11 cellular contexts compared by ENCODE assay signal in the genomic region with DNA sequence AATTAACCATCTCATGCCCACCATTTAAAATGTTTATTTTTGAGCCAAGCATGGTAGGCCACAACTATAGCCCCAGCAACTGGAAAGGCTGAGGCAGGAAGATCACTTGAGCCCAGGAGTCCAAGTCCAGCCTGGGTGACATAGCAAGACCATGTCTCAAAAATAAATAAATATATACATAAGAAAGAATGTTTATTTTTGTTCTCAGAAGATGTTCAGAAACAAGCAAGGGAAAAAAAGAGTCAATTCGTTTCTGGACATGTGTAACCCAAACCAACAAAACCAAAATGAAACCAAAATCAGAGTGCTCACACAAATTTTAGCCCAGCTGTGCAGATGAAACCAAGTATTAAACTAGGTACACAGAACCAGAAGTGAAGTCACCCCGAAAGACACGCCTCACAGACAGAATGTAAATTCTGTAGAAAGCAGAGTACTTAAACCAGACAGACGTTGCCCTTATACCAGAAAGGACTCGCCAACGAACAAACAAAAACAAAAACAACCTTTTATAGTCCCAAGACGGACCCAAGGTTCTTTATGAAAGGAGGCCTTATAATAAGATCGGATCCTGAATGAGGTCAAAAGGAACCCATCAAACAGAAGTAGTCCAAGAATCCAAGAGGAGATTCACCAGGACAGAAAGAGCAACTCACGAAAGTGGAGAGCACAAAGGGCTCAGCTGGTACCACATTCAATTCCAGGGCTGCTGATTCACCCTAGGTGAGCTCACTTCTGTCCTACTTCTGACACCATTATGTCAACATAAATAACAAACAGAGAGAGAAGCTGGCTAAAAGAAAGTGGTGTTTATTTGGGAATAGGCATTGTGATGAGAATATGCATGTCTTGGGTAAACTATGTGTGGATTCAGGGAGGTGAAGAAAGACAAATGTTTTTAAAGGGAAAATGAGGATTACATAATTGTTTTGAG. TPM values are rescaled to one million over a fixed set of nuclear protein-coding genes. Genes with fewer than 3 reads are reported as not detected.
DNase-seq lines count a peak whose midpoint lies in the region; ATAC-seq and TF ChIP-seq lines count a peak whose summit lies in the region.
"Had no signal": no experiment of that assay in that cellular context is flagged by ENCODE, and none has a peak within 500 bp of the region (broad histone marks: within the 10 kb centered on the region; RNA-seq: fewer than 3 reads in every experiment).

No MANE protein-coding gene starts in this region.

- no peak overlapping the region for H2BK5ac ChIP-seq in H9 (ENCODE audit: insufficient read length, low read length)
- no peak overlapping the region for H2BK5ac ChIP-seq in mesenchymal stem cell (ENCODE audit: low read depth, low read length, poor library complexity, severe bottlenecking)
- H2BK5ac ChIP-seq in neuronal stem cell (ENCODE audit: low read length), result no peak overlapping the region

- H2BK15ac ChIP-seq in H9 (ENCODE audit: low read depth, low read length), result no peak overlapping the region
- no peak overlapping the region for H2BK15ac ChIP-seq in mesenchymal stem cell (ENCODE audit: low read depth, poor library complexity, severe bottlenecking)
- H2BK15ac ChIP-seq in neuronal stem cell (ENCODE audit: low read length), result no peak overlapping the region

- H3K14ac ChIP-seq in H9 (ENCODE audit: insufficient read depth, low read length), result no peak overlapping the region
- no peak overlapping the region for H3K14ac ChIP-seq in mesenchymal stem cell (ENCODE audit: low read length in 2 of 2)
- no peak overlapping the region for H3K14ac ChIP-seq in neuronal stem cell (ENCODE audit: low read length)

- H3K4me1 Mint-ChIP-seq in H9, result peaks cover 21 to 25% of the 10 kb centered on the region in 2 experiments

- no peak overlapping the region for H2BK20ac ChIP-seq in H9 (ENCODE audit: low read depth, low read length, poor library complexity, severe bottlenecking)

- H3K36me3 ChIP-seq in mesenchymal stem cell (ENCODE audit: control insufficient read depth in 1 of 2, insufficient read depth in 2 of 2, low read depth in 1 of 2, low read length in 2 of 2) (no peaks in the 10 kb centered on the region), neuronal stem cell (replicated peaks in 1 of 2; ENCODE audit: control insufficient read depth in 2 of 2, insufficient read depth in 2 of 2, low read length in 2 of 2) (no peaks in the 10 kb centered on the region), HAP-1 (replicated peaks) (no peaks in the 10 kb centered on the region)

- no peak overlapping the region for H2BK12ac ChIP-seq in H9 (ENCODE audit: insufficient read length, low read depth, low read length)
- H2BK12ac ChIP-seq in mesenchymal stem cell (ENCODE audit: low read length in 2 of 2), result no peak overlapping the region
- H2BK12ac ChIP-seq in neuronal stem cell (ENCODE audit: low read length), result no peak overlapping the region

- no peak overlapping the region for H3K23ac ChIP-seq in H9 (ENCODE audit: insufficient read length, low read depth, low read length)
- no peak overlapping the region for H3K23ac ChIP-seq in mesenchymal stem cell (ENCODE audit: low read length in 2 of 2)
- no peak overlapping the region for H3K23ac ChIP-seq in neuronal stem cell (ENCODE audit: low read depth, low read length, poor library complexity)

- H2BK120ac ChIP-seq in H9 (ENCODE audit: low read depth, low read length, poor library complexity, severe bottlenecking) (no peak overlapping the region), mesenchymal stem cell (ENCODE audit: low read depth, low read length) (no peak overlapping the region), neuronal stem cell (ENCODE audit: low read depth, low read length) (no peak overlapping the region)

- H4K91ac ChIP-seq in H9 (ENCODE audit: insufficient read length, low read depth, low read length) (no peak overlapping the region), mesenchymal stem cell (ENCODE audit: low read length) (no peak overlapping the region), neuronal stem cell (ENCODE audit: low read depth, low read length, poor library complexity) (no peak overlapping the region)

- H3K27me3 Mint-ChIP-seq in H9 (ENCODE audit: low read depth), result no peaks in the 10 kb centered on the region

- H2AK5ac ChIP-seq in H9 (ENCODE audit: insufficient read length, low read length) (no peak overlapping the region), mesenchymal stem cell (ENCODE audit: low read length, severe bottlenecking) (no peak overlapping the region), neuronal stem cell (ENCODE audit: low read depth, low read length) (no peak overlapping the region)

- no peak overlapping the region for H3K56ac ChIP-seq in H9 (ENCODE audit: insufficient read length, low read depth, low read length)

- H3K27ac ChIP-seq in H9 (ENCODE audit: insufficient read length, low read depth, low read length) (no peak overlapping the region), mesenchymal stem cell (ENCODE audit: low read length, poor library complexity, severe bottlenecking) (no peak overlapping the region), neuronal stem cell (replicated peaks; ENCODE audit: low read length) (no peak overlapping the region)
- H3K27ac ChIP-seq: HL-60 had no signal

- no peak overlapping the region for H2AFZ ChIP-seq in H9 (ENCODE audit: low read length)
- H2AFZ ChIP-seq in mesenchymal stem cell (ENCODE audit: low read depth, low read length), result no peak overlapping the region
- no peak overlapping the region for H2AFZ ChIP-seq in neuronal stem cell (ENCODE audit: low read length)

- H3K79me1 ChIP-seq in H9 (ENCODE audit: insufficient read depth, low read depth, low read length, poor library complexity, severe bottlenecking) (no peaks in the 10 kb centered on the region), mesenchymal stem cell (replicated peaks; ENCODE audit: low read length, poor library complexity, severe bottlenecking) (no peaks in the 10 kb centered on the region), neuronal stem cell (ENCODE audit: low read depth, low read length) (no peaks in the 10 kb centered on the region)

- no peak overlapping the region for H4K5ac ChIP-seq in H9 (ENCODE audit: insufficient read length, low read depth, low read length)

- TF ChIP-seq CTCF in H9 (conservative IDR thresholded peaks at IDR 0.05), result no peak

- H3K36me3 Mint-ChIP-seq in H9 (ENCODE audit: insufficient read depth in 1 of 3, low read depth in 3 of 3), result peaks cover 0 to 8% (median 0%) of the 10 kb centered on the region in 3 experiments; a peak in 2 of 7 replicates

- H3K18ac ChIP-seq in H9 (ENCODE audit: insufficient read length, low read depth, low read length) (no peak overlapping the region), mesenchymal stem cell (ENCODE audit: low read depth in 1 of 2, low read length in 2 of 2) (no peak overlapping the region), neuronal stem cell (ENCODE audit: low read length) (no peak overlapping the region)

- no peaks in the 10 kb centered on the region for H3K79me2 ChIP-seq in H9 (ENCODE audit: insufficient read depth, low read length)

- H3K27me3 ChIP-seq in H9 (ENCODE audit: insufficient read depth, low read length) (no peaks in the 10 kb centered on the region), mesenchymal stem cell (ENCODE audit: control insufficient read depth in 1 of 2, insufficient read depth in 1 of 2, low read length in 2 of 2) (no peaks in the 10 kb centered on the region), neuronal stem cell (ENCODE audit: control insufficient read depth in 3 of 3, insufficient read depth in 3 of 3, low read depth in 1 of 3, low read length in 3 of 3) (no peaks in the 10 kb centered on the region), HAP-1 (ENCODE audit: low read depth) (no peaks in the 10 kb centered on the region)

- H3K27ac Mint-ChIP-seq in H9, result peak overlapping the region in 2 of 3 experiments; percentile 33 to 39; a peak in 2 of 7 replicates

- H3K4ac ChIP-seq in H9 (ENCODE audit: low read depth, low read length) (no peak overlapping the region), mesenchymal stem cell (ENCODE audit: low read depth in 1 of 2, low read length in 2 of 2) (no peak overlapping the region), neuronal stem cell (ENCODE audit: low read length) (no peak overlapping the region)

- no peak overlapping the region for H3T11ph ChIP-seq in H9 (ENCODE audit: low read length)

- H3K4me3 Mint-ChIP-seq in H9, result no peak overlapping the region

- no peaks in the 10 kb centered on the region for H3K23me2 ChIP-seq in H9 (ENCODE audit: insufficient read length, low read depth, low read length, poor library complexity, severe bottlenecking)

- in situ Hi-C loops in HAP-1 (cut with MboI; ENCODE audit: low sequenced_read_pairs), result no loop called here

- H3K9ac ChIP-seq in H9 (ENCODE audit: extremely low read depth, insufficient read length, low read length) (no peak overlapping the region), mesenchymal stem cell (ENCODE audit: low read length) (no peak overlapping the region), neuronal stem cell (ENCODE audit: low read depth, low read length, poor library complexity) (no peak overlapping the region)

- DNase-seq in H9 (no peak), mesenchymal stem cell (peak; percentile 56), neuronal stem cell (ENCODE audit: low spot score) (no peak), HAP-1 (ENCODE audit: low spot score in 2 of 2) (no peak)
- no peak for DNase-seq in activated CD4-positive, CD25-positive, alpha-beta regulatory T cell (lab: John Stamatoyannopoulos, UW)
- DNase-seq: activated naive CD4-positive, alpha-beta T cell treated with Interleukin-2 at 50 U/mL for 16 hours; NCI-H226; stimulated activated naive CD4-positive, alpha-beta T cell had no signal

- H4K20me1 ChIP-seq in H9 (ENCODE audit: control insufficient read depth, insufficient read depth, insufficient read length), result no peaks in the 10 kb centered on the region

- no CpG with 5 or more reads among the region's 9 CpGs for WGBS in H9 (ENCODE audit: extremely low coverage, insufficient read length, low lambda C conversion rate)
- 84% methylated on average over 8 of the region's 9 CpGs for WGBS in mesenchymal stem cell
- WGBS in neuronal stem cell (ENCODE audit: extremely low coverage in 2 of 2, insufficient read length in 2 of 2, insufficient replicate concordance in 1 of 2), 2 donors, result no CpG with 5 or more reads among the region's 9 CpGs

- no peak overlapping the region for H3K4me3 ChIP-seq in mesenchymal stem cell (ENCODE audit: insufficient read depth in 1 of 2, low read depth in 1 of 2, low read length in 2 of 2)
- no peak overlapping the region for H3K4me3 ChIP-seq in neuronal stem cell (ENCODE audit: low read length in 2 of 2)
- H3K4me3 ChIP-seq in HAP-1, result no peak overlapping the region

- H3K4me2 ChIP-seq in H9 (ENCODE audit: insufficient read depth, insufficient read length, low read length), result no peak overlapping the region
- no peak overlapping the region for H3K4me2 ChIP-seq in mesenchymal stem cell (ENCODE audit: low read length, poor library complexity, severe bottlenecking)
- H3K4me2 ChIP-seq in neuronal stem cell (ENCODE audit: insufficient read depth, low read length, poor library complexity, severe bottlenecking), result no peak overlapping the region

- ATAC-seq in GM19035 (IDR thresholded peaks at IDR 0.05; ENCODE audit: unreplicated experiment) (peak; percentile 91), HG03520 (IDR thresholded peaks at IDR 0.05; ENCODE audit: unreplicated experiment) (peak; percentile 67)

- H3K9me3 ChIP-seq in H9 (ENCODE audit: control insufficient read depth, low read depth, low read length), result no peaks in the 10 kb centered on the region
- no peaks in the 10 kb centered on the region for H3K9me3 ChIP-seq in mesenchymal stem cell (ENCODE audit: control insufficient read depth, low read length)
- H3K9me3 ChIP-seq in neuronal stem cell (replicated peaks in 1 of 2; ENCODE audit: control insufficient read depth in 2 of 2, insufficient read depth in 1 of 2, low read depth in 1 of 2, low read length in 2 of 2), result no peaks in the 10 kb centered on the region
- H3K9me3 ChIP-seq in HAP-1, result no peaks in the 10 kb centered on the region

- no peaks in the 10 kb centered on the region for H3K4me1 ChIP-seq in H9 (ENCODE audit: insufficient read depth, low read length)
- peaks cover 1% of the 10 kb centered on the region for H3K4me1 ChIP-seq in mesenchymal stem cell (ENCODE audit: control insufficient read depth, insufficient read depth, low read depth, low read length)
- no peaks in the 10 kb centered on the region for H3K4me1 ChIP-seq in neuronal stem cell (ENCODE audit: control insufficient read depth in 2 of 2, insufficient read depth in 1 of 2, low read depth in 1 of 2, low read length in 2 of 2)
- H3K4me1 ChIP-seq in HAP-1, result no peaks in the 10 kb centered on the region

- peaks cover 0 to 7% of the 10 kb centered on the region in 2 experiments; a peak in 2 of 5 replicates for H3K9me3 Mint-ChIP-seq in H9

- H4K8ac ChIP-seq in H9 (replicated peaks; ENCODE audit: insufficient read length, low read depth, low read length) (no peak overlapping the region), mesenchymal stem cell (ENCODE audit: low read length) (no peak overlapping the region), neuronal stem cell (ENCODE audit: low read depth, low read length) (no peak overlapping the region)

RNA-seq across cellular contexts. Expression of a gene that starts 31.8 kb away (rescaled TPM):
- total RNA-seq in H9 (2021), result 45.1 and 50.7 TPM in 2 replicates
- polyA plus RNA-seq in mesenchymal stem cell (2013, experiment 1 of 2), result 15.4 TPM
- 15.4 TPM for polyA plus RNA-seq in mesenchymal stem cell (2013, experiment 2 of 2)
- polyA plus RNA-seq in neuronal stem cell (2013, experiment 1 of 2), result 8.9 TPM
- 8.7 TPM for polyA plus RNA-seq in neuronal stem cell (2013, experiment 2 of 2)
